8 cellular contexts compared by ENCODE assay signal in genomic region chr3:120597445-120598049, GRCh38. TPM values are rescaled to one million over a fixed set of nuclear protein-coding genes. Genes with fewer than 3 reads are reported as not detected.
DNase-seq lines count a peak whose midpoint lies in the region; ATAC-seq, FAIRE-seq and TF ChIP-seq lines count a peak whose summit lies in the region.

No MANE protein-coding gene starts in this region.

- H3K36me3 Mint-ChIP-seq in activated CD8-positive, alpha-beta T cell treated with anti-CD3 and anti-CD28 coated beads, Interleukin-2, amount 10 ng/mL, durations not matched to agents 7 days and 5 days (ENCODE audit: low read depth), result peaks cover 21% of the 10 kb centered on the region
- H3K36me3 Mint-ChIP-seq in activated CD8-positive, alpha-beta T cell treated with anti-CD3 and anti-CD28 coated beads for 36 hours (ENCODE audit: low read depth), result peaks cover 13% of the 10 kb centered on the region
- H3K36me3 Mint-ChIP-seq in astrocyte (ENCODE audit: low read depth, unreplicated experiment), result peaks cover 2% of the 10 kb centered on the region

- H3K27ac ChIP-seq in astrocyte (ENCODE audit: low read depth, low read length) (no peak overlapping the region), ovary (no peak overlapping the region), SJCRH30 (no peak overlapping the region)

- TF ChIP-seq EP300 in ovary (IDR thresholded peaks at IDR 0.05), result no peak

- intact Hi-C loops in activated CD8-positive, alpha-beta T cell treated with anti-CD3 and anti-CD28 coated beads for 36 hours (cut with micrococcal nuclease), result no loop called here
- intact Hi-C loops in ovary (cut with DNase I), result no loop called here

- CTCF ChIA-PET in activated CD8-positive, alpha-beta T cell treated with anti-CD3 and anti-CD28 coated beads, Interleukin-2, amount 10 ng/mL, durations not matched to agents 7 days and 5 days (lab: Charles Lee), result interaction anchor here (1.1 to 3.9 kb wide), 3 partner anchors 30 to 197 kb away, joined by 3 to 31 read pairs (median 24); no protein-coding TSS in a partner anchor
- CTCF ChIA-PET in activated CD8-positive, alpha-beta T cell treated with anti-CD3 and anti-CD28 coated beads for 36 hours (lab: Charles Lee), result interaction anchor here (0.6 to 3.8 kb wide), 4 partner anchors 36 to 143 kb away, joined by 3 to 25 read pairs (median 8); no protein-coding TSS in a partner anchor

- 8 to 15% (median 10%) methylated on average over 1 of the region's 1 CpG for WGBS in ovary, 3 donors

- no peaks in the 10 kb centered on the region for H3K27me3 ChIP-seq in astrocyte (ENCODE audit: insufficient read depth, low read length)
- H3K27me3 ChIP-seq in ovary, result no peaks in the 10 kb centered on the region
- no peaks in the 10 kb centered on the region for H3K27me3 ChIP-seq in SJCRH30

- H3K36me3 ChIP-seq in astrocyte (ENCODE audit: insufficient read depth, low read length) (peaks cover 33% of the 10 kb centered on the region), ovary (no peaks in the 10 kb centered on the region), SJCRH30 (peaks cover 16% of the 10 kb centered on the region)

- FAIRE-seq in astrocyte (lab: Jason Lieb, UNC), result peak; percentile 62

- no peak for DNase-seq in activated CD8-positive, alpha-beta T cell treated with anti-CD3 and anti-CD28 coated beads, Interleukin-2, amount 10 ng/mL, durations not matched to agents 7 days and 5 days
- DNase-seq in activated CD8-positive, alpha-beta T cell treated with anti-CD3 and anti-CD28 coated beads for 36 hours, result no peak
- DNase-seq in astrocyte (ENCODE audit: low read depth) (no peak), ovary (no peak), KG1 (lab: John Stamatoyannopoulos, UW) (no peak), SJCRH30 (no peak)
- no peak for DNase-seq in activated CD8-positive, alpha-beta memory T cell treated with anti-CD3 and anti-CD28 coated beads, Interleukin-2, amount 50 U/mL, for 4 hours

- H3K4me2 ChIP-seq in astrocyte (ENCODE audit: low read length), result peak overlapping the region; percentile 87

- no peak overlapping the region for H2AFZ ChIP-seq in astrocyte (ENCODE audit: low read depth, low read length)

- no peak for ATAC-seq in activated CD8-positive, alpha-beta T cell treated with anti-CD3 and anti-CD28 coated beads, Interleukin-2, amount 10 ng/mL, durations not matched to agents 7 days and 5 days
- no peak for ATAC-seq in activated CD8-positive, alpha-beta T cell treated with anti-CD3 and anti-CD28 coated beads for 36 hours
- ATAC-seq in HG03025 (IDR thresholded peaks at IDR 0.05; ENCODE audit: low FRiP score, unreplicated experiment), result peak; percentile 47

- POLR2A ChIA-PET in activated CD8-positive, alpha-beta T cell treated with anti-CD3 and anti-CD28 coated beads, Interleukin-2, amount 10 ng/mL, durations not matched to agents 7 days and 5 days (lab: Charles Lee), result interaction anchor here (1.0 to 2.4 kb wide), 3 partner anchors 122 to 248 kb away, joined by 5 to 29 read pairs (median 5); partner anchors contain the start of genes GTF2E1, LRRC58 and RABL3
- POLR2A ChIA-PET in activated CD8-positive, alpha-beta T cell treated with anti-CD3 and anti-CD28 coated beads for 36 hours (lab: Charles Lee), result no interaction called here

- H3K4me3 ChIP-seq in astrocyte (ENCODE audit: insufficient read depth, low read depth, low read length) (peak overlapping the region; percentile 53), ovary (peak overlapping the region; percentile 69), SJCRH30 (no peak overlapping the region; the same call in 1 of the 2 replicates)

- H3K9ac ChIP-seq in astrocyte (ENCODE audit: low read length), result peak overlapping the region; percentile 43

- TF ChIP-seq POLR2A in ovary (IDR thresholded peaks at IDR 0.05), result no peak

- H3K9me3 ChIP-seq in astrocyte (ENCODE audit: insufficient read depth, low read depth, low read length) (no peaks in the 10 kb centered on the region), ovary (no peaks in the 10 kb centered on the region), SJCRH30 (replicated peaks) (no peaks in the 10 kb centered on the region)

- no peak for TF ChIP-seq CTCF in activated CD8-positive, alpha-beta T cell treated with anti-CD3 and anti-CD28 coated beads for 36 hours (IDR thresholded peaks at IDR 0.05)
- TF ChIP-seq CTCF in astrocyte (IDR thresholded peaks at IDR 0.05; ENCODE audit: insufficient read depth, low read depth, low read length), result no peak
- TF ChIP-seq CTCF in ovary (IDR thresholded peaks at IDR 0.05), result no peak

- peak overlapping the region; percentile 64 for H3K27ac Mint-ChIP-seq in activated CD8-positive, alpha-beta T cell treated with anti-CD3 and anti-CD28 coated beads, Interleukin-2, amount 10 ng/mL, durations not matched to agents 7 days and 5 days
- no peak overlapping the region for H3K27ac Mint-ChIP-seq in activated CD8-positive, alpha-beta T cell treated with anti-CD3 and anti-CD28 coated beads for 36 hours
- H3K27ac Mint-ChIP-seq in astrocyte (ENCODE audit: unreplicated experiment), result no peak overlapping the region

- H3K4me3 Mint-ChIP-seq in activated CD8-positive, alpha-beta T cell treated with anti-CD3 and anti-CD28 coated beads, Interleukin-2, amount 10 ng/mL, durations not matched to agents 7 days and 5 days, result peak overlapping the region; percentile 80
- no peak overlapping the region for H3K4me3 Mint-ChIP-seq in activated CD8-positive, alpha-beta T cell treated with anti-CD3 and anti-CD28 coated beads for 36 hours
- H3K4me3 Mint-ChIP-seq in astrocyte (ENCODE audit: unreplicated experiment), result peak overlapping the region; percentile 84

- H3K4me1 ChIP-seq in astrocyte (ENCODE audit: insufficient read depth, low read length), result peaks cover 10% of the 10 kb centered on the region
- peaks cover 8% of the 10 kb centered on the region for H3K4me1 ChIP-seq in ovary (ENCODE audit: insufficient read depth)
- no peaks in the 10 kb centered on the region for H3K4me1 ChIP-seq in SJCRH30

- peaks cover under 1% of the 10 kb centered on the region for H3K27me3 Mint-ChIP-seq in activated CD8-positive, alpha-beta T cell treated with anti-CD3 and anti-CD28 coated beads, Interleukin-2, amount 10 ng/mL, durations not matched to agents 7 days and 5 days (ENCODE audit: low read depth)
- H3K27me3 Mint-ChIP-seq in activated CD8-positive, alpha-beta T cell treated with anti-CD3 and anti-CD28 coated beads for 36 hours, result no peaks in the 10 kb centered on the region
- H3K27me3 Mint-ChIP-seq in astrocyte (ENCODE audit: low read depth, unreplicated experiment), result no peaks in the 10 kb centered on the region

- H3K9me3 Mint-ChIP-seq in activated CD8-positive, alpha-beta T cell treated with anti-CD3 and anti-CD28 coated beads, Interleukin-2, amount 10 ng/mL, durations not matched to agents 7 days and 5 days (ENCODE audit: insufficient read depth), result no peaks in the 10 kb centered on the region
- no peaks in the 10 kb centered on the region for H3K9me3 Mint-ChIP-seq in activated CD8-positive, alpha-beta T cell treated with anti-CD3 and anti-CD28 coated beads for 36 hours
- H3K9me3 Mint-ChIP-seq in astrocyte (ENCODE audit: unreplicated experiment), result no peaks in the 10 kb centered on the region

- peaks cover 32% of the 10 kb centered on the region for H3K79me2 ChIP-seq in astrocyte (ENCODE audit: insufficient read depth, low read length)

- H3K4me1 Mint-ChIP-seq in activated CD8-positive, alpha-beta T cell treated with anti-CD3 and anti-CD28 coated beads, Interleukin-2, amount 10 ng/mL, durations not matched to agents 7 days and 5 days (ENCODE audit: low read depth), result peaks cover 8% of the 10 kb centered on the region
- H3K4me1 Mint-ChIP-seq in activated CD8-positive, alpha-beta T cell treated with anti-CD3 and anti-CD28 coated beads for 36 hours (ENCODE audit: low read depth), result peaks cover 8% of the 10 kb centered on the region
- H3K4me1 Mint-ChIP-seq in astrocyte (ENCODE audit: low read depth, unreplicated experiment), result peaks cover 1% of the 10 kb centered on the region

- H4K20me1 ChIP-seq in astrocyte (ENCODE audit: insufficient read depth, low read length), result peaks cover 9% of the 10 kb centered on the region

RNA-seq across cellular contexts. Expression of gene NDUFB4, which starts 1.4 kb away (rescaled TPM):
- total RNA-seq in activated CD8-positive, alpha-beta T cell treated with anti-CD3 and anti-CD28 coated beads, Interleukin-2, amount 10 ng/mL, durations not matched to agents 7 days and 5 days, result 100 to 1,000 TPM; 119 to 124 TPM
- total RNA-seq in activated CD8-positive, alpha-beta T cell treated with anti-CD3 and anti-CD28 coated beads for 36 hours, result 100 to 1,000 TPM; 147 to 162 TPM
- total RNA-seq in astrocyte, result 107 and 109 TPM in 2 replicates
- total RNA-seq in ovary, result 100 to 1,000 TPM in 3 of 7 donors, 10 to 100 TPM in 4; 58.2 to 145 (median 89.4) TPM
- 100 to 1,000 TPM; 147 to 183 TPM for polyA plus RNA-seq in ovary
- 146 and 160 TPM in 2 replicates for total RNA-seq in SJCRH30 (2014; rRNA removed; shearing (Covaris generic))
